Comparison of ENCODE assay signal across 8 cellular contexts in genomic region chr12:50224026-50224692, GRCh38. TPM values are rescaled to one million over a fixed set of nuclear protein-coding genes. Genes with fewer than 3 reads are reported as not detected.
A peak's percentile ranks its signal among the peaks of the same experiment; 100 is the strongest.
DNase-seq lines count a peak whose midpoint lies in the region; ATAC-seq, FAIRE-seq and TF ChIP-seq lines count a peak whose summit lies in the region.

No MANE protein-coding gene starts in this region.

- peak overlapping the region; percentile 72 for H3K4me2 ChIP-seq in keratinocyte (ENCODE audit: control insufficient read depth, extremely low read depth, insufficient read depth, low read depth, low read length)

- H3K27ac ChIP-seq in keratinocyte (ENCODE audit: control insufficient read depth, insufficient read depth, low read length) (peak overlapping the region; percentile 77), uterus (peak overlapping the region; percentile 88 to 90)

- H3K4me1 ChIP-seq in keratinocyte (ENCODE audit: control insufficient read depth, extremely low read depth, insufficient read depth, low read length) (peaks cover 20% of the 10 kb centered on the region), uterus (peaks cover 0 to 6% of the 10 kb centered on the region in 2 donors)

- H3K79me2 ChIP-seq in keratinocyte (ENCODE audit: control insufficient read depth, insufficient read depth, low read length): peaks cover 30% of the 10 kb centered on the region

- no peak overlapping the region for H2AFZ ChIP-seq in keratinocyte (ENCODE audit: control insufficient read depth, low read length)

- intact Hi-C loops in uterus (cut with DNase I; ENCODE audit: low total_unique reads) (loop anchor here (10.0 kb wide), 1 partner anchor 61 kb away; the partner anchor contains the start of gene LIMA1), left cardiac atrium (cut with DNase I) (loop anchor here in 1 of 2 donors (10.0 kb wide), 1 partner anchor 91 kb away; no protein-coding TSS in a partner anchor)

- no peaks in the 10 kb centered on the region for H3K9me1 ChIP-seq in keratinocyte (ENCODE audit: control insufficient read depth, extremely low read depth, insufficient read depth, low read length)

- dilution Hi-C loops in keratinocyte (cut with MboI; ENCODE audit: extremely low pct_ligation_motif_present, low sequenced_read_pairs): no loop called here

- H3K4me1 Mint-ChIP-seq in activated T-cell treated with anti-CD3 and anti-CD28 coated beads, Interleukin-2, amount 50 U/mL, for 24 hours (ENCODE audit: low read depth): peaks cover 23% of the 10 kb centered on the region

- no peak for ATAC-seq in left cardiac atrium

- H3K9me3 ChIP-seq in keratinocyte (ENCODE audit: control insufficient read depth, low read depth, low read length): no peaks in the 10 kb centered on the region
- no peaks in the 10 kb centered on the region for H3K9me3 ChIP-seq in uterus

- TF ChIP-seq CTCF in keratinocyte (optimal IDR thresholded peaks at IDR 0.05 in 1 of 3, IDR thresholded peaks at IDR 0.05 in 1 of 3, conservative IDR thresholded peaks at IDR 0.05 in 1 of 3; ENCODE audit: extremely low read depth in 1 of 3, insufficient read depth in 2 of 3, low read length in 3 of 3) (no peak), uterus (IDR thresholded peaks at IDR 0.05) (no peak)

- H3K36me3 ChIP-seq in keratinocyte (ENCODE audit: control insufficient read depth in 2 of 2, extremely low read depth in 1 of 2, insufficient read depth in 2 of 2, low read length in 2 of 2) (peaks cover 0 to 2% of the 10 kb centered on the region in 2 experiments), uterus (no peaks in the 10 kb centered on the region)

- H4K20me1 ChIP-seq in keratinocyte (ENCODE audit: control insufficient read depth, extremely low read depth, insufficient read depth, low read length): no peaks in the 10 kb centered on the region

- peak overlapping the region; percentile 14 for H3K9ac ChIP-seq in keratinocyte (ENCODE audit: control insufficient read depth, extremely low read depth, insufficient read depth, low read length)

- H3K9me3 Mint-ChIP-seq in activated T-cell treated with anti-CD3 and anti-CD28 coated beads, Interleukin-2, amount 50 U/mL, for 24 hours: no peaks in the 10 kb centered on the region

- H3K4me3 Mint-ChIP-seq in activated T-cell treated with anti-CD3 and anti-CD28 coated beads, Interleukin-2, amount 50 U/mL, for 24 hours: peak overlapping the region; percentile 56

- no peaks in the 10 kb centered on the region for H3K27me3 Mint-ChIP-seq in activated T-cell treated with anti-CD3 and anti-CD28 coated beads, Interleukin-2, amount 50 U/mL, for 24 hours

- H3K4me3 ChIP-seq in keratinocyte (ENCODE audit: control insufficient read depth in 2 of 3, extremely low read depth in 1 of 3, insufficient read depth in 2 of 3, low read depth in 1 of 3, low read length in 3 of 3): no peak overlapping the region
- no peak overlapping the region for H3K4me3 ChIP-seq in uterus

- TF ChIP-seq POLR2A in uterus (IDR thresholded peaks at IDR 0.05): no peak

- H3K27me3 ChIP-seq in keratinocyte (ENCODE audit: control insufficient read depth, extremely low read depth, insufficient read depth, low read length) (no peaks in the 10 kb centered on the region), uterus (no peaks in the 10 kb centered on the region)

- peaks cover 9% of the 10 kb centered on the region for H3K36me3 Mint-ChIP-seq in activated T-cell treated with anti-CD3 and anti-CD28 coated beads, Interleukin-2, amount 50 U/mL, for 24 hours (ENCODE audit: low read depth)

- no peak overlapping the region for H3K27ac Mint-ChIP-seq in activated T-cell treated with anti-CD3 and anti-CD28 coated beads, Interleukin-2, amount 50 U/mL, for 24 hours

- FAIRE-seq in keratinocyte (lab: Jason Lieb, UNC): peak; percentile 69

- peak; percentile 59 for DNase-seq in stimulated activated CD4-positive, alpha-beta T cell treated with anti-CD3 and anti-CD28 coated beads, Interleukin-15, amount 100 ng/mL, for 24 hours
- DNase-seq in stimulated activated CD4-positive, alpha-beta T cell treated with anti-CD3 and anti-CD28 coated beads, Interleukin-12 subunit alpha, Interleukin-12 subunit beta, amount 100 ng/mL, for 4 hours: no peak
- peak; percentile 97 for DNase-seq in NCI-H2029 treated with DMSO at 0.1 percent for 48 hours (lab: John Stamatoyannopoulos, UW)
- no peak for DNase-seq in activated T-cell treated with anti-CD3 and anti-CD28 coated beads, Interleukin-2, amount 50 U/mL, for 24 hours
- DNase-seq in keratinocyte (ENCODE audit: low read depth, low spot score): no peak
- no peak for DNase-seq in uterus
- no peak for DNase-seq in left cardiac atrium
- no peak for DNase-seq in NOMO-1 (lab: John Stamatoyannopoulos, UW; ENCODE audit: unreplicated experiment in 2 of 2)

RNA-seq across cellular contexts. Expression of gene CERS5, which starts 57.0 kb away (rescaled TPM):
- polyA plus RNA-seq in keratinocyte: 50.6 to 72.3 TPM (median 61.4 TPM) in 3 replicates
- 16.5 TPM for polyA plus RNA-seq in keratinocyte (2011; ENCODE audit: low read depth)
- polyA plus RNA-seq in keratinocyte (2011; cell fraction: cytosol; rRNA removed): 34.2 and 52.2 TPM in 2 replicates
- polyA plus RNA-seq in keratinocyte (2011; cell fraction: nucleus; rRNA removed): 134 and 136 TPM in 2 replicates
- polyA plus RNA-seq in keratinocyte (2012; ENCODE audit: low replicate concordance): 22.1 and 30.6 TPM in 2 replicates
- 34.1 to 97.0 TPM (median 89.8 TPM) in 3 replicates for polyA minus RNA-seq in keratinocyte
- 36.1 TPM for polyA minus RNA-seq in keratinocyte (2011; cell fraction: cytosol; rRNA and poly(A)+ RNA removed)
- polyA minus RNA-seq in keratinocyte (2011; cell fraction: nucleus; rRNA and poly(A)+ RNA removed): 43.4 and 81.5 TPM in 2 replicates
- total RNA-seq in uterus (10 to 100 TPM in 3 of 4 donors, 1 to 10 TPM in 1; 9.1 to 73.9 (median 40.5) TPM), left cardiac atrium (10 to 100 TPM; 15.6 to 22.8 TPM)

RNA-seq across cellular contexts. Expression of gene LIMA1, which starts 59.2 kb away (rescaled TPM):
- polyA plus RNA-seq in keratinocyte: 449 to 510 TPM (median 483 TPM) in 3 replicates
- 194 TPM for polyA plus RNA-seq in keratinocyte (2011; ENCODE audit: low read depth)
- polyA plus RNA-seq in keratinocyte (2011; cell fraction: cytosol; rRNA removed): 326 and 472 TPM in 2 replicates
- 474 and 535 TPM in 2 replicates for polyA plus RNA-seq in keratinocyte (2011; cell fraction: nucleus; rRNA removed)
- polyA plus RNA-seq in keratinocyte (2012; ENCODE audit: low replicate concordance): 163 and 398 TPM in 2 replicates
- polyA minus RNA-seq in keratinocyte: 308 to 427 TPM (median 376 TPM) in 3 replicates
- polyA minus RNA-seq in keratinocyte (2011; cell fraction: cytosol; rRNA and poly(A)+ RNA removed): 273 TPM
- 227 and 490 TPM in 2 replicates for polyA minus RNA-seq in keratinocyte (2011; cell fraction: nucleus; rRNA and poly(A)+ RNA removed)
- 100 to 1,000 TPM in 2 of 4 donors, 10 to 100 TPM in 2; 85.0 to 140 (median 116) TPM for total RNA-seq in uterus
- total RNA-seq in left cardiac atrium: 10 to 100 TPM; 30.6 to 37.7 TPM

Comparison
In these comparisons a context has a peak if more than half of its experiments do, and no peak if none do; other contexts are left out.
1. DNase-seq: peak in stimulated activated CD4-positive, alpha-beta T cell treated with anti-CD3 and anti-CD28 coated beads, Interleukin-15, amount 100 ng/mL, for 24 hours (single experiment) and NCI-H2029 treated with DMSO at 0.1 percent for 48 hours (single experiment); none in stimulated activated CD4-positive, alpha-beta T cell treated with anti-CD3 and anti-CD28 coated beads, Interleukin-12 subunit alpha, Interleukin-12 subunit beta, amount 100 ng/mL, for 4 hours (single experiment), activated T-cell treated with anti-CD3 and anti-CD28 coated beads, Interleukin-2, amount 50 U/mL, for 24 hours (single experiment), keratinocyte (single experiment), uterus (0 of 2), left cardiac atrium (single experiment) and NOMO-1 (0 of 2).